In genomic region chr18:79748321-79749157, GRCh38 we compare ENCODE assay signal across 19 cellular contexts. TPM values are rescaled to one million over a fixed set of nuclear protein-coding genes. Genes with fewer than 3 reads are reported as not detected.
"Had no signal": no experiment of that assay in that cellular context is flagged by ENCODE, and none has a peak within 500 bp of the region (broad histone marks: within the 10 kb centered on the region; RNA-seq: fewer than 3 reads in every experiment).

No MANE protein-coding gene starts in this region.

- H3K4me3 Mint-ChIP-seq: activated CD4-positive, alpha-beta T cell treated with anti-CD3 and anti-CD28 coated beads, Interleukin-2, amount 10 ng/mL, durations not matched to agents 7 days and 5 days; activated T-helper 1 cell treated with anti-CD3 and anti-CD28 coated beads, Interleukin-12 subunit alpha, Interleukin-12 subunit beta, Interleukin-2, Interleukin-4 antibody, amounts not matched to agents 30 ng/mL and 10 ng/mL and 1 ng/mL, durations not matched to agents 14 hours and 24 hours and 36 hours; effector memory CD8-positive, alpha-beta T cell; stimulated activated naive CD8-positive, alpha-beta T cell treated with anti-CD3 and anti-CD28 coated beads, Interleukin-15, Interleukin-2, amounts not matched to agents 100 ng/mL and 50 ng/mL, for 24 hours; type B pancreatic cell had no signal

- H3K27me3 Mint-ChIP-seq: activated CD4-positive, alpha-beta T cell treated with anti-CD3 and anti-CD28 coated beads, Interleukin-2, amount 10 ng/mL, durations not matched to agents 7 days and 5 days; effector memory CD8-positive, alpha-beta T cell; stimulated activated naive CD8-positive, alpha-beta T cell treated with anti-CD3 and anti-CD28 coated beads, Interleukin-15, Interleukin-2, amounts not matched to agents 100 ng/mL and 50 ng/mL, for 24 hours; type B pancreatic cell had no signal

- H3K27me3 ChIP-seq: gastrocnemius medialis, neutrophil, suprapubic skin had no signal

- H3K27ac ChIP-seq: gastrocnemius medialis, neutrophil, suprapubic skin had no signal

- DNase-seq: activated CD4-positive, alpha-beta T cell treated with anti-CD3 and anti-CD28 coated beads, Interleukin-2, amount 10 ng/mL, durations not matched to agents 7 days and 5 days; activated CD8-positive, alpha-beta memory T cell treated with anti-CD3 and anti-CD28 coated beads, Interleukin-2, amount 50 U/mL, for 48 hours; activated naive CD4-positive, alpha-beta T cell treated with Interleukin-2 at 50 U/mL for 16 hours; anterior cingulate cortex; dermis blood vessel endothelial cell; effector memory CD8-positive, alpha-beta T cell; erythroblast; gastrocnemius medialis; stimulated activated CD4-positive, alpha-beta T cell treated with anti-CD3 and anti-CD28 coated beads, Interleukin-15, amount 100 ng/mL, for 24 hours; stimulated activated CD4-positive, alpha-beta T cell treated with anti-CD3 and anti-CD28 coated beads, Interleukin-4, amount 100 ng/mL, for 4 hours; SW 1271 had no signal

- H3K9me3 Mint-ChIP-seq: activated CD4-positive, alpha-beta T cell treated with anti-CD3 and anti-CD28 coated beads, Interleukin-2, amount 10 ng/mL, durations not matched to agents 7 days and 5 days; activated T-helper 1 cell treated with anti-CD3 and anti-CD28 coated beads, Interleukin-12 subunit alpha, Interleukin-12 subunit beta, Interleukin-2, Interleukin-4 antibody, amounts not matched to agents 30 ng/mL and 10 ng/mL and 1 ng/mL, durations not matched to agents 14 hours and 24 hours and 36 hours; type B pancreatic cell had no signal

- H3K4me1 Mint-ChIP-seq: activated CD4-positive, alpha-beta T cell treated with anti-CD3 and anti-CD28 coated beads, Interleukin-2, amount 10 ng/mL, durations not matched to agents 7 days and 5 days had no signal

- H3K4me1 ChIP-seq: gastrocnemius medialis had no signal

- H3K9me3 ChIP-seq: gastrocnemius medialis, neutrophil, suprapubic skin had no signal

- H3K27ac Mint-ChIP-seq: activated CD4-positive, alpha-beta T cell treated with anti-CD3 and anti-CD28 coated beads, Interleukin-2, amount 10 ng/mL, durations not matched to agents 7 days and 5 days; activated T-helper 1 cell treated with anti-CD3 and anti-CD28 coated beads, Interleukin-12 subunit alpha, Interleukin-12 subunit beta, Interleukin-2, Interleukin-4 antibody, amounts not matched to agents 30 ng/mL and 10 ng/mL and 1 ng/mL, durations not matched to agents 14 hours and 24 hours and 36 hours; effector memory CD8-positive, alpha-beta T cell; stimulated activated naive CD8-positive, alpha-beta T cell treated with anti-CD3 and anti-CD28 coated beads, Interleukin-15, Interleukin-2, amounts not matched to agents 100 ng/mL and 50 ng/mL, for 24 hours had no signal

- H3K4me3 ChIP-seq: gastrocnemius medialis, suprapubic skin had no signal

RNA-seq across cellular contexts. Expression of gene KCNG2, which starts 49.2 kb away (rescaled TPM):
- total RNA-seq: activated CD4-positive, alpha-beta T cell treated with anti-CD3 and anti-CD28 coated beads, Interleukin-2, amount 10 ng/mL, durations not matched to agents 7 days and 5 days; activated T-helper 1 cell treated with anti-CD3 and anti-CD28 coated beads, Interleukin-12 subunit alpha, Interleukin-12 subunit beta, Interleukin-2, Interleukin-4 antibody, amounts not matched to agents 30 ng/mL and 10 ng/mL and 1 ng/mL, durations not matched to agents 14 hours and 24 hours and 36 hours; chondrocyte; left colon; suprapubic skin; T-helper 2 cell treated with Interferon-gamma antibody and Interleukin-4, amounts not matched to agents 100 ng/mL and 5 ng/mL, for 36 hours had no signal
